In the genomic region with DNA sequence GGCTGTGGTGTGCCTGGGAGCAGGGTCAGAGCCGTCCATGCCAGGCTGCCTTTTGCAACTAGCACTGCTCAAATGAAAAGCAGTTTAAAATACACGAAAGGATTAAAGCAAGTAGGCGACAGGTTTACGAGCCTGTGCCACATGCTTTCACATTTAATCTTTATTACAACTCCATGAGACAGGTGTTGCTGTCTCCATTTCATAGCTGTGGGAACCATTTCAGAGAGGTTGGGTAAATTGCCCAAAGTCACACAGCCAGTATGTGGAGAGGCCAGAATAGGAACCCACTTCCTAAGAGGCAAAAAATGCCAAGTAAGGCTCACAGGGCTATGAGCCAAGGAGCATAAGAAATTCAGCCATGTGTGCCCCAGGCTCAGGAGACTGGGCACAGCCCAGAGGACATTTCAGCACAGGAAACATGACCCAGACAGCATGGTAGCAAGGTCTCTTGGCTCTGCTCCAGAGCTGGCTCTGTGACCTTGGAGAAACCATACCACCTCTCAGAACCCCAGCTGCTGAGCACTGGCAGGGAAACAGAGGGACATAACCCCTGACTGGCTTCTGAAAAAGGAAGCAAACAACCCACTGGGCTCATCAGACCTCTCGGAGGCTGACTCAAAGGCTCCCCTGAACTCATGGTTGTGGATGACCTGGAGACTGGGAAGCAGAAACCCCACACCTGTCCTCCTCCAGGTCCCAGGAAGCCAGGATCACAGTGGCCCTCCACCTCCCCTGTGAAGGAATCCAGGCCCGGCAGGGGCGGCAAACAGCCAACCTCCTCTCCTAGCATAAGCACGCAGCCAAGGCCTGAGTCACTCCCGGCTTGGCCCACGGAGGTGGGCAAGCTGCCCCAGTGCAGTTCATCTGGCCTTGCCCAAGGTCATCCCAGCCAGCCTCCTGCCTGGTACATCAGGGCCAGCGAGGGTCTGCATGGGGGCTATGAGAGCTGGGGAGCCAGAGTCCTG, we compare ENCODE assay signal across 10 cellular contexts. TPM values are rescaled to one million over a fixed set of nuclear protein-coding genes. Genes with fewer than 3 reads are reported as not detected.
A peak's percentile ranks its signal among the peaks of the same experiment; 100 is the strongest.
DNase-seq lines count a peak whose midpoint lies in the region; TF ChIP-seq lines count a peak whose summit lies in the region.
"Had no signal": no experiment of that assay in that cellular context is flagged by ENCODE, and none has a peak within 500 bp of the region (broad histone marks: within the 10 kb centered on the region; RNA-seq: fewer than 3 reads in every experiment).

No MANE protein-coding gene starts in this region.

- H3K4me3 ChIP-seq in cardiac muscle cell (no peak overlapping the region), retinal pigment epithelial cell (ENCODE audit: low read length) (no peak overlapping the region)

- peak overlapping the region; percentile 10 for H3K27ac ChIP-seq in cardiac muscle cell

- H3K36me3 ChIP-seq in cardiac muscle cell = no peaks in the 10 kb centered on the region

- no peaks in the 10 kb centered on the region for H3K27me3 ChIP-seq in cardiac muscle cell

- no peaks in the 10 kb centered on the region for H3K9me3 ChIP-seq in cardiac muscle cell (ENCODE audit: low read depth)

- H3K4me1 ChIP-seq in cardiac muscle cell (ENCODE audit: low read depth) = peaks cover 11% of the 10 kb centered on the region

- DNase-seq in EL (peak; percentile 86), amniotic epithelial cell (ENCODE audit: low read depth) (peak; percentile 81), cardiac muscle cell (ENCODE audit: low read depth in 1 of 2, low spot score in 1 of 2) (peak in 1 of 2 donors; percentile 88), retinal pigment epithelial cell (ENCODE audit: low read depth) (peak; percentile 66), NCI-H2107 (lab: John Stamatoyannopoulos, UW) (no peak), SKM-1 treated with dmso at 0.1 percent for 144 hours (lab: John Stamatoyannopoulos, UW; ENCODE audit: unreplicated experiment) (no peak), DMS114 treated with DMSO at 0.1 percent for 48 hours (lab: John Stamatoyannopoulos, UW; ENCODE audit: unreplicated experiment) (no peak)
- no peak for DNase-seq in activated T-cell treated with anti-CD3 and anti-CD28 coated beads, Interleukin-2, amount 50 U/mL, for 1 hour
- DNase-seq: activated CD4-positive, alpha-beta T cell treated with anti-CD3 and anti-CD28 coated beads for 36 hours; stimulated activated naive CD4-positive, alpha-beta T cell treated with Interleukin-2 at 50 U/mL for 16 hours had no signal

- TF ChIP-seq CTCF in cardiac muscle cell (IDR thresholded peaks at IDR 0.05; ENCODE audit: low read depth, low read length) (peak; percentile 12), retinal pigment epithelial cell (conservative IDR thresholded peaks at IDR 0.05; ENCODE audit: low read depth, low read length) (no peak)

RNA-seq across cellular contexts. Expression of a gene that starts 40.3 kb away (rescaled TPM):
- 24.4 and 34.5 TPM in 2 replicates for total RNA-seq in cardiac muscle cell
- 62.7 and 87.9 TPM in 2 replicates for polyA plus RNA-seq in cardiac muscle cell

Comparison
In these comparisons a context has a peak if more than half of its experiments do, and no peak if none do; other contexts are left out.
1. DNase-seq: peak in EL (single experiment), amniotic epithelial cell (single experiment) and retinal pigment epithelial cell (single experiment); none in NCI-H2107 (single experiment), SKM-1 treated with dmso at 0.1 percent for 144 hours (single experiment), activated T-cell treated with anti-CD3 and anti-CD28 coated beads, Interleukin-2, amount 50 U/mL, for 1 hour (single experiment) and DMS114 treated with DMSO at 0.1 percent for 48 hours (single experiment).